In genomic region chr15:77565516-77565915, GRCh38 we compare ENCODE assay signal across 27 cellular contexts.
"Had no signal": no experiment of that assay in that cellular context is flagged by ENCODE, and none has a peak within 500 bp of the region (broad histone marks: within the 10 kb centered on the region; RNA-seq: fewer than 3 reads in every experiment).

No MANE protein-coding gene starts in this region.

- H3K27me3 Mint-ChIP-seq: activated CD4-positive, alpha-beta T cell treated with anti-CD3 and anti-CD28 coated beads, Interleukin-2, amount 10 ng/mL, durations not matched to agents 7 days and 5 days; activated CD8-positive, alpha-beta memory T cell treated with anti-CD3 and anti-CD28 coated beads, Interleukin-2, amount 10 ng/mL, durations not matched to agents 7 days and 5 days; activated CD8-positive, alpha-beta T cell treated with anti-CD3 and anti-CD28 coated beads for 36 hours had no signal

- H3K4me1 Mint-ChIP-seq: activated CD4-positive, alpha-beta T cell treated with anti-CD3 and anti-CD28 coated beads, Interleukin-2, amount 10 ng/mL, durations not matched to agents 7 days and 5 days; activated CD8-positive, alpha-beta memory T cell treated with anti-CD3 and anti-CD28 coated beads, Interleukin-2, amount 10 ng/mL, durations not matched to agents 7 days and 5 days; activated naive CD4-positive, alpha-beta T cell treated with anti-CD3 and anti-CD28 coated beads, Interleukin-2, amount 50 U/mL, for 24 hours had no signal

- H3K27ac ChIP-seq: brain microvascular endothelial cell, esophagus muscularis mucosa, hepatocyte, pancreas, right lobe of liver, skin epidermis, thyroid gland, upper lobe of right lung had no signal

- H3K4me1 ChIP-seq: pancreas, thyroid gland had no signal

- H3K4me2 ChIP-seq: hepatocyte had no signal

- H3K36me3 ChIP-seq: brain microvascular endothelial cell, esophagus muscularis mucosa, pancreas, right lobe of liver, thyroid gland, upper lobe of right lung had no signal

- H3K4me3 Mint-ChIP-seq: activated CD4-positive, alpha-beta T cell treated with anti-CD3 and anti-CD28 coated beads, Interleukin-2, amount 10 ng/mL, durations not matched to agents 7 days and 5 days; activated CD8-positive, alpha-beta memory T cell treated with anti-CD3 and anti-CD28 coated beads, Interleukin-2, amount 10 ng/mL, durations not matched to agents 7 days and 5 days; activated CD8-positive, alpha-beta T cell treated with anti-CD3 and anti-CD28 coated beads for 36 hours; activated naive CD4-positive, alpha-beta T cell treated with anti-CD3 and anti-CD28 coated beads, Interleukin-2, amount 50 U/mL, for 24 hours; effector memory CD8-positive, alpha-beta T cell; natural killer cell; stimulated activated naive B cell treated with anti-CD40 and anti-IgM and Interleukin-4, amounts not matched to agents 10 μg/mL and 1 μg/mL and 100 μg/mL, for 72 hours; T-helper 1 cell treated with Interleukin-12 subunit alpha and Interleukin-12 subunit beta and Interleukin-4 antibody, amounts not matched to agents 30 μg/mL and 1 μg/mL, for 36 hours had no signal

- H3K27ac Mint-ChIP-seq: activated CD4-positive, alpha-beta T cell treated with anti-CD3 and anti-CD28 coated beads, Interleukin-2, amount 10 ng/mL, durations not matched to agents 7 days and 5 days; activated CD8-positive, alpha-beta memory T cell treated with anti-CD3 and anti-CD28 coated beads, Interleukin-2, amount 10 ng/mL, durations not matched to agents 7 days and 5 days; activated CD8-positive, alpha-beta T cell treated with anti-CD3 and anti-CD28 coated beads for 36 hours; activated naive CD4-positive, alpha-beta T cell treated with anti-CD3 and anti-CD28 coated beads, Interleukin-2, amount 50 U/mL, for 24 hours; natural killer cell; stimulated activated naive B cell treated with anti-CD40 and anti-IgM and Interleukin-4, amounts not matched to agents 10 μg/mL and 1 μg/mL and 100 μg/mL, for 72 hours; T-helper 1 cell treated with Interleukin-12 subunit alpha and Interleukin-12 subunit beta and Interleukin-4 antibody, amounts not matched to agents 30 μg/mL and 1 μg/mL, for 36 hours had no signal

- ATAC-seq: activated CD4-positive, CD25-positive, alpha-beta regulatory T cell treated with anti-CD3 and anti-CD28 coated beads, Interleukin-2, amount 50 U/mL, for 24 hours; activated CD8-positive, alpha-beta memory T cell treated with anti-CD3 and anti-CD28 coated beads, Interleukin-2, amount 10 ng/mL, durations not matched to agents 7 days and 5 days; activated CD8-positive, alpha-beta T cell treated with anti-CD3 and anti-CD28 coated beads for 36 hours; effector memory CD8-positive, alpha-beta T cell; left ventricle myocardium superior; natural killer cell; pancreas; right lobe of liver; stimulated activated naive B cell treated with anti-CD40 and anti-IgM and Interleukin-4, amounts not matched to agents 10 μg/mL and 1 μg/mL and 100 μg/mL, for 72 hours; upper lobe of right lung had no signal

- H3K9me3 Mint-ChIP-seq: activated CD4-positive, alpha-beta T cell treated with anti-CD3 and anti-CD28 coated beads, Interleukin-2, amount 10 ng/mL, durations not matched to agents 7 days and 5 days; activated CD8-positive, alpha-beta T cell treated with anti-CD3 and anti-CD28 coated beads for 36 hours; activated naive CD4-positive, alpha-beta T cell treated with anti-CD3 and anti-CD28 coated beads, Interleukin-2, amount 50 U/mL, for 24 hours; effector memory CD8-positive, alpha-beta T cell; natural killer cell; stimulated activated naive B cell treated with anti-CD40 and anti-IgM and Interleukin-4, amounts not matched to agents 10 μg/mL and 1 μg/mL and 100 μg/mL, for 72 hours; T-helper 1 cell treated with Interleukin-12 subunit alpha and Interleukin-12 subunit beta and Interleukin-4 antibody, amounts not matched to agents 30 μg/mL and 1 μg/mL, for 36 hours had no signal

- H3K4me3 ChIP-seq: esophagus muscularis mucosa, hepatocyte, pancreas, right lobe of liver, skin epidermis, thyroid gland, upper lobe of right lung had no signal

- H3K36me3 Mint-ChIP-seq: activated CD8-positive, alpha-beta memory T cell treated with anti-CD3 and anti-CD28 coated beads, Interleukin-2, amount 10 ng/mL, durations not matched to agents 7 days and 5 days; activated naive CD4-positive, alpha-beta T cell treated with anti-CD3 and anti-CD28 coated beads, Interleukin-2, amount 50 U/mL, for 24 hours; natural killer cell; stimulated activated naive B cell treated with anti-CD40 and anti-IgM and Interleukin-4, amounts not matched to agents 10 μg/mL and 1 μg/mL and 100 μg/mL, for 72 hours had no signal

- DNase-seq: activated CD4-positive, alpha-beta T cell treated with anti-CD3 and anti-CD28 coated beads, Interleukin-2, amount 10 ng/mL, durations not matched to agents 7 days and 5 days; activated CD8-positive, alpha-beta memory T cell treated with anti-CD3 and anti-CD28 coated beads, Interleukin-2, amount 10 ng/mL, durations not matched to agents 7 days and 5 days; activated CD8-positive, alpha-beta T cell treated with anti-CD3 and anti-CD28 coated beads for 36 hours; activated effector memory CD4-positive, alpha-beta T cell treated with anti-CD3 and anti-CD28 coated beads, Interleukin-2, amount 50 U/mL, for 16 hours; activated T-cell treated with anti-CD3 and anti-CD28 coated beads for 4 hours; aorta; brain microvascular endothelial cell; central memory CD4-positive, alpha-beta T cell; effector memory CD8-positive, alpha-beta T cell; glutamatergic neuron; left ventricle myocardium superior; mammary epithelial cell; midbrain; natural killer cell; pancreas; right lobe of liver; stimulated activated CD4-positive, alpha-beta T cell treated with anti-CD3 and anti-CD28 coated beads, Interleukin-1b, Interleukin-23, amount 100 ng/mL, for 48 hours; stimulated activated naive B cell treated with anti-CD40 and anti-IgM and Interleukin-4, amounts not matched to agents 10 μg/mL and 1 μg/mL and 100 μg/mL, for 72 hours; T1000; thyroid gland; upper lobe of right lung had no signal

- H2AFZ ChIP-seq: hepatocyte had no signal

- H3K27me3 ChIP-seq: brain microvascular endothelial cell, hepatocyte, pancreas, right lobe of liver, thyroid gland, upper lobe of right lung had no signal

- H3K9me3 ChIP-seq: esophagus muscularis mucosa, pancreas, right lobe of liver, thyroid gland, upper lobe of right lung had no signal
